Comparison of ENCODE assay signal across 1 cellular context in the genomic region with DNA sequence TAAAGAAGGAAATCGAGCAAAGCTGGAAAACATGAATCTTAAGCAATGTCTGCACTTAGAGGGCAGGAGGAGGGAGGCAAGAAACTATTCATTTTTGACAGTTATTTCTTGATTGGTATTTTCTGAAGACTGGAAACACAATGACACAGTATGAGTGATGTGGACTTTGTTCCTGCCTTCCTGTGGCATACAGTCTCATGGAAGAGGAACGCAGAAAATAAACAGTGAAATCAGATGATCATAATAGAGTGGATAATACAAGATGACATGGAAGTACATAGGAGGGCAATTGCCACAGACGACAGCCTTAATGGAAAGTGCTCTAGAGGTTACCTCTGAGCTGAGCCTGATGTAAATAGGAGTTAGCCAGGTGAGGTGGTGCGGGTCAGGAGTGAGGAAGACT.
TF ChIP-seq lines count a peak whose summit lies in the region.

No MANE protein-coding gene starts in this region.

TF ChIP-seq in HepG2, 621 proteins besides CTCF, POLR2A, EP300 and RAD21 (continued from another document and continues in another):
- TF ChIP-seq, protein P1, sequence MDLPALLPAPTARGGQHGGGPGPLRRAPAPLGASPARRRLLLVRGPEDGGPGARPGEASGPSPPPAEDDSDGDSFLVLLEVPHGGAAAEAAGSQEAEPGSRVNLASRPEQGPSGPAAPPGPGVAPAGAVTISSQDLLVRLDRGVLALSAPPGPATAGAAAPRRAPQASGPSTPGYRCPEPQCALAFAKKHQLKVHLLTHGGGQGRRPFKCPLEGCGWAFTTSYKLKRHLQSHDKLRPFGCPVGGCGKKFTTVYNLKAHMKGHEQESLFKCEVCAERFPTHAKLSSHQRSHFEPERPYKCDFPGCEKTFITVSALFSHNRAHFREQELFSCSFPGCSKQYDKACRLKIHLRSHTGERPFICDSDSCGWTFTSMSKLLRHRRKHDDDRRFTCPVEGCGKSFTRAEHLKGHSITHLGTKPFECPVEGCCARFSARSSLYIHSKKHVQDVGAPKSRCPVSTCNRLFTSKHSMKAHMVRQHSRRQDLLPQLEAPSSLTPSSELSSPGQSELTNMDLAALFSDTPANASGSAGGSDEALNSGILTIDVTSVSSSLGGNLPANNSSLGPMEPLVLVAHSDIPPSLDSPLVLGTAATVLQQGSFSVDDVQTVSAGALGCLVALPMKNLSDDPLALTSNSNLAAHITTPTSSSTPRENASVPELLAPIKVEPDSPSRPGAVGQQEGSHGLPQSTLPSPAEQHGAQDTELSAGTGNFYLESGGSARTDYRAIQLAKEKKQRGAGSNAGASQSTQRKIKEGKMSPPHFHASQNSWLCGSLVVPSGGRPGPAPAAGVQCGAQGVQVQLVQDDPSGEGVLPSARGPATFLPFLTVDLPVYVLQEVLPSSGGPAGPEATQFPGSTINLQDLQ (CRISPR knock-in tag; IDR thresholded peaks at IDR 0.05) = no peak
- TF ChIP-seq, protein P2, sequence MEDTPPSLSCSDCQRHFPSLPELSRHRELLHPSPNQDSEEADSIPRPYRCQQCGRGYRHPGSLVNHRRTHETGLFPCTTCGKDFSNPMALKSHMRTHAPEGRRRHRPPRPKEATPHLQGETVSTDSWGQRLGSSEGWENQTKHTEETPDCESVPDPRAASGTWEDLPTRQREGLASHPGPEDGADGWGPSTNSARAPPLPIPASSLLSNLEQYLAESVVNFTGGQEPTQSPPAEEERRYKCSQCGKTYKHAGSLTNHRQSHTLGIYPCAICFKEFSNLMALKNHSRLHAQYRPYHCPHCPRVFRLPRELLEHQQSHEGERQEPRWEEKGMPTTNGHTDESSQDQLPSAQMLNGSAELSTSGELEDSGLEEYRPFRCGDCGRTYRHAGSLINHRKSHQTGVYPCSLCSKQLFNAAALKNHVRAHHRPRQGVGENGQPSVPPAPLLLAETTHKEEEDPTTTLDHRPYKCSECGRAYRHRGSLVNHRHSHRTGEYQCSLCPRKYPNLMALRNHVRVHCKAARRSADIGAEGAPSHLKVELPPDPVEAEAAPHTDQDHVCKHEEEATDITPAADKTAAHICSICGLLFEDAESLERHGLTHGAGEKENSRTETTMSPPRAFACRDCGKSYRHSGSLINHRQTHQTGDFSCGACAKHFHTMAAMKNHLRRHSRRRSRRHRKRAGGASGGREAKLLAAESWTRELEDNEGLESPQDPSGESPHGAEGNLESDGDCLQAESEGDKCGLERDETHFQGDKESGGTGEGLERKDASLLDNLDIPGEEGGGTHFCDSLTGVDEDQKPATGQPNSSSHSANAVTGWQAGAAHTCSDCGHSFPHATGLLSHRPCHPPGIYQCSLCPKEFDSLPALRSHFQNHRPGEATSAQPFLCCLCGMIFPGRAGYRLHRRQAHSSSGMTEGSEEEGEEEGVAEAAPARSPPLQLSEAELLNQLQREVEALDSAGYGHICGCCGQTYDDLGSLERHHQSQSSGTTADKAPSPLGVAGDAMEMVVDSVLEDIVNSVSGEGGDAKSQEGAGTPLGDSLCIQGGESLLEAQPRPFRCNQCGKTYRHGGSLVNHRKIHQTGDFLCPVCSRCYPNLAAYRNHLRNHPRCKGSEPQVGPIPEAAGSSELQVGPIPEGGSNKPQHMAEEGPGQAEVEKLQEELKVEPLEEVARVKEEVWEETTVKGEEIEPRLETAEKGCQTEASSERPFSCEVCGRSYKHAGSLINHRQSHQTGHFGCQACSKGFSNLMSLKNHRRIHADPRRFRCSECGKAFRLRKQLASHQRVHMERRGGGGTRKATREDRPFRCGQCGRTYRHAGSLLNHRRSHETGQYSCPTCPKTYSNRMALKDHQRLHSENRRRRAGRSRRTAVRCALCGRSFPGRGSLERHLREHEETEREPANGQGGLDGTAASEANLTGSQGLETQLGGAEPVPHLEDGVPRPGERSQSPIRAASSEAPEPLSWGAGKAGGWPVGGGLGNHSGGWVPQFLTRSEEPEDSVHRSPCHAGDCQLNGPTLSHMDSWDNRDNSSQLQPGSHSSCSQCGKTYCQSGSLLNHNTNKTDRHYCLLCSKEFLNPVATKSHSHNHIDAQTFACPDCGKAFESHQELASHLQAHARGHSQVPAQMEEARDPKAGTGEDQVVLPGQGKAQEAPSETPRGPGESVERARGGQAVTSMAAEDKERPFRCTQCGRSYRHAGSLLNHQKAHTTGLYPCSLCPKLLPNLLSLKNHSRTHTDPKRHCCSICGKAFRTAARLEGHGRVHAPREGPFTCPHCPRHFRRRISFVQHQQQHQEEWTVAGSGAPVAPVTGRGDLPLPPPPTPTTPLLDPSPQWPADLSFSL (CRISPR knock-in tag; IDR thresholded peaks at IDR 0.05) = no peak
- TF ChIP-seq AHR (CRISPR knock-in tag; IDR thresholded peaks at IDR 0.05) (no peak), ZBTB7B (CRISPR knock-in tag; IDR thresholded peaks at IDR 0.05) (no peak), SYNCRIP (IDR thresholded peaks at IDR 0.05; ENCODE audit: insufficient read depth, low read depth, low read length) (no peak), RARA (CRISPR knock-in tag; IDR thresholded peaks at IDR 0.05) (peak; percentile 79), SPEN (CRISPR knock-in tag; IDR thresholded peaks at IDR 0.05; ENCODE audit: low read depth) (no peak; the same call in 1 of the 2 replicates), SSRP1 (CRISPR knock-in tag; IDR thresholded peaks at IDR 0.05) (no peak), YEATS4 (CRISPR knock-in tag; IDR thresholded peaks at IDR 0.05; ENCODE audit: borderline replicate concordance) (no peak), ZNF607 (CRISPR knock-in tag; IDR thresholded peaks at IDR 0.05; ENCODE audit: borderline replicate concordance) (no peak), ASH2L (IDR thresholded peaks at IDR 0.05; ENCODE audit: insufficient read length, low read depth, low read length) (peak; percentile 93), POLR2G (IDR thresholded peaks at IDR 0.05; ENCODE audit: low read depth, low read length) (0 out of 2 replicates have a peak, but pooled peaks have one; percentile 55), NAIF1 (CRISPR knock-in tag; IDR thresholded peaks at IDR 0.05; ENCODE audit: borderline replicate concordance) (no peak), MIXL1 (CRISPR knock-in tag; IDR thresholded peaks at IDR 0.05) (no peak), ZNF251 (CRISPR knock-in tag; IDR thresholded peaks at IDR 0.05) (no peak), ZNF776 (CRISPR knock-in tag; IDR thresholded peaks at IDR 0.05) (no peak)
- TF ChIP-seq, protein P3, sequence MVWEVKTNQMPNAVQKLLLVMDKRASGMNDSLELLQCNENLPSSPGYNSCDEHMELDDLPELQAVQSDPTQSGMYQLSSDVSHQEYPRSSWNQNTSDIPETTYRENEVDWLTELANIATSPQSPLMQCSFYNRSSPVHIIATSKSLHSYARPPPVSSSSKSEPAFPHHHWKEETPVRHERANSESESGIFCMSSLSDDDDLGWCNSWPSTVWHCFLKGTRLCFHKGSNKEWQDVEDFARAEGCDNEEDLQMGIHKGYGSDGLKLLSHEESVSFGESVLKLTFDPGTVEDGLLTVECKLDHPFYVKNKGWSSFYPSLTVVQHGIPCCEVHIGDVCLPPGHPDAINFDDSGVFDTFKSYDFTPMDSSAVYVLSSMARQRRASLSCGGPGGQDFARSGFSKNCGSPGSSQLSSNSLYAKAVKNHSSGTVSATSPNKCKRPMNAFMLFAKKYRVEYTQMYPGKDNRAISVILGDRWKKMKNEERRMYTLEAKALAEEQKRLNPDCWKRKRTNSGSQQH (CRISPR knock-in tag; IDR thresholded peaks at IDR 0.05; ENCODE audit: low read depth) = no peak
- TF ChIP-seq, protein P4, sequence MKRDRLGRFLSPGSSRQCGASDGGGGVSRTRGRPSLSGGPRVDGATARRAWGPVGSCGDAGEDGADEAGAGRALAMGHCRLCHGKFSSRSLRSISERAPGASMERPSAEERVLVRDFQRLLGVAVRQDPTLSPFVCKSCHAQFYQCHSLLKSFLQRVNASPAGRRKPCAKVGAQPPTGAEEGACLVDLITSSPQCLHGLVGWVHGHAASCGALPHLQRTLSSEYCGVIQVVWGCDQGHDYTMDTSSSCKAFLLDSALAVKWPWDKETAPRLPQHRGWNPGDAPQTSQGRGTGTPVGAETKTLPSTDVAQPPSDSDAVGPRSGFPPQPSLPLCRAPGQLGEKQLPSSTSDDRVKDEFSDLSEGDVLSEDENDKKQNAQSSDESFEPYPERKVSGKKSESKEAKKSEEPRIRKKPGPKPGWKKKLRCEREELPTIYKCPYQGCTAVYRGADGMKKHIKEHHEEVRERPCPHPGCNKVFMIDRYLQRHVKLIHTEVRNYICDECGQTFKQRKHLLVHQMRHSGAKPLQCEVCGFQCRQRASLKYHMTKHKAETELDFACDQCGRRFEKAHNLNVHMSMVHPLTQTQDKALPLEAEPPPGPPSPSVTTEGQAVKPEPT (CRISPR knock-in tag; IDR thresholded peaks at IDR 0.05; ENCODE audit: low read depth) = no peak
- TF ChIP-seq, protein P5, sequence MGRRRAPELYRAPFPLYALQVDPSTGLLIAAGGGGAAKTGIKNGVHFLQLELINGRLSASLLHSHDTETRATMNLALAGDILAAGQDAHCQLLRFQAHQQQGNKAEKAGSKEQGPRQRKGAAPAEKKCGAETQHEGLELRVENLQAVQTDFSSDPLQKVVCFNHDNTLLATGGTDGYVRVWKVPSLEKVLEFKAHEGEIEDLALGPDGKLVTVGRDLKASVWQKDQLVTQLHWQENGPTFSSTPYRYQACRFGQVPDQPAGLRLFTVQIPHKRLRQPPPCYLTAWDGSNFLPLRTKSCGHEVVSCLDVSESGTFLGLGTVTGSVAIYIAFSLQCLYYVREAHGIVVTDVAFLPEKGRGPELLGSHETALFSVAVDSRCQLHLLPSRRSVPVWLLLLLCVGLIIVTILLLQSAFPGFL (CRISPR knock-in tag; IDR thresholded peaks at IDR 0.05) = no peak
- TF ChIP-seq, protein P6, sequence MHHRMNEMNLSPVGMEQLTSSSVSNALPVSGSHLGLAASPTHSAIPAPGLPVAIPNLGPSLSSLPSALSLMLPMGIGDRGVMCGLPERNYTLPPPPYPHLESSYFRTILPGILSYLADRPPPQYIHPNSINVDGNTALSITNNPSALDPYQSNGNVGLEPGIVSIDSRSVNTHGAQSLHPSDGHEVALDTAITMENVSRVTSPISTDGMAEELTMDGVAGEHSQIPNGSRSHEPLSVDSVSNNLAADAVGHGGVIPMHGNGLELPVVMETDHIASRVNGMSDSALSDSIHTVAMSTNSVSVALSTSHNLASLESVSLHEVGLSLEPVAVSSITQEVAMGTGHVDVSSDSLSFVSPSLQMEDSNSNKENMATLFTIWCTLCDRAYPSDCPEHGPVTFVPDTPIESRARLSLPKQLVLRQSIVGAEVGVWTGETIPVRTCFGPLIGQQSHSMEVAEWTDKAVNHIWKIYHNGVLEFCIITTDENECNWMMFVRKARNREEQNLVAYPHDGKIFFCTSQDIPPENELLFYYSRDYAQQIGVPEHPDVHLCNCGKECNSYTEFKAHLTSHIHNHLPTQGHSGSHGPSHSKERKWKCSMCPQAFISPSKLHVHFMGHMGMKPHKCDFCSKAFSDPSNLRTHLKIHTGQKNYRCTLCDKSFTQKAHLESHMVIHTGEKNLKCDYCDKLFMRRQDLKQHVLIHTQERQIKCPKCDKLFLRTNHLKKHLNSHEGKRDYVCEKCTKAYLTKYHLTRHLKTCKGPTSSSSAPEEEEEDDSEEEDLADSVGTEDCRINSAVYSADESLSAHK (CRISPR knock-in tag; IDR thresholded peaks at IDR 0.05; ENCODE audit: borderline replicate concordance) = peak; percentile 75; the same call in 1 of the 2 replicates
- TF ChIP-seq, protein P7, sequence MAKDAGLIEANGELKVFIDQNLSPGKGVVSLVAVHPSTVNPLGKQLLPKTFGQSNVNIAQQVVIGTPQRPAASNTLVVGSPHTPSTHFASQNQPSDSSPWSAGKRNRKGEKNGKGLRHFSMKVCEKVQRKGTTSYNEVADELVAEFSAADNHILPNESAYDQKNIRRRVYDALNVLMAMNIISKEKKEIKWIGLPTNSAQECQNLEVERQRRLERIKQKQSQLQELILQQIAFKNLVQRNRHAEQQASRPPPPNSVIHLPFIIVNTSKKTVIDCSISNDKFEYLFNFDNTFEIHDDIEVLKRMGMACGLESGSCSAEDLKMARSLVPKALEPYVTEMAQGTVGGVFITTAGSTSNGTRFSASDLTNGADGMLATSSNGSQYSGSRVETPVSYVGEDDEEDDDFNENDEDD (CRISPR knock-in tag; IDR thresholded peaks at IDR 0.05; ENCODE audit: borderline replicate concordance) = no peak
- TF ChIP-seq, protein P8, sequence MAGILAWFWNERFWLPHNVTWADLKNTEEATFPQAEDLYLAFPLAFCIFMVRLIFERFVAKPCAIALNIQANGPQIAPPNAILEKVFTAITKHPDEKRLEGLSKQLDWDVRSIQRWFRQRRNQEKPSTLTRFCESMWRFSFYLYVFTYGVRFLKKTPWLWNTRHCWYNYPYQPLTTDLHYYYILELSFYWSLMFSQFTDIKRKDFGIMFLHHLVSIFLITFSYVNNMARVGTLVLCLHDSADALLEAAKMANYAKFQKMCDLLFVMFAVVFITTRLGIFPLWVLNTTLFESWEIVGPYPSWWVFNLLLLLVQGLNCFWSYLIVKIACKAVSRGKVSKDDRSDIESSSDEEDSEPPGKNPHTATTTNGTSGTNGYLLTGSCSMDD (CRISPR knock-in tag; IDR thresholded peaks at IDR 0.05) = no peak
- TF ChIP-seq, protein P9, sequence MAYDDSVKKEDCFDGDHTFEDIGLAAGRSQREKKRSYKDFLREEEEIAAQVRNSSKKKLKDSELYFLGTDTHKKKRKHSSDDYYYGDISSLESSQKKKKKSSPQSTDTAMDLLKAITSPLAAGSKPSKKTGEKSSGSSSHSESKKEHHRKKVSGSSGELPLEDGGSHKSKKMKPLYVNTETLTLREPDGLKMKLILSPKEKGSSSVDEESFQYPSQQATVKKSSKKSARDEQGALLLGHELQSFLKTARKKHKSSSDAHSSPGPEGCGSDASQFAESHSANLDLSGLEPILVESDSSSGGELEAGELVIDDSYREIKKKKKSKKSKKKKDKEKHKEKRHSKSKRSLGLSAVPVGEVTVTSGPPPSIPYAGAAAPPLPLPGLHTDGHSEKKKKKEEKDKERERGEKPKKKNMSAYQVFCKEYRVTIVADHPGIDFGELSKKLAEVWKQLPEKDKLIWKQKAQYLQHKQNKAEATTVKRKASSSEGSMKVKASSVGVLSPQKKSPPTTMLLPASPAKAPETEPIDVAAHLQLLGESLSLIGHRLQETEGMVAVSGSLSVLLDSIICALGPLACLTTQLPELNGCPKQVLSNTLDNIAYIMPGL (CRISPR knock-in tag; IDR thresholded peaks at IDR 0.05; ENCODE audit: borderline replicate concordance in 1 of 2, low read depth in 1 of 2) = no peak
- TF ChIP-seq, protein P10, sequence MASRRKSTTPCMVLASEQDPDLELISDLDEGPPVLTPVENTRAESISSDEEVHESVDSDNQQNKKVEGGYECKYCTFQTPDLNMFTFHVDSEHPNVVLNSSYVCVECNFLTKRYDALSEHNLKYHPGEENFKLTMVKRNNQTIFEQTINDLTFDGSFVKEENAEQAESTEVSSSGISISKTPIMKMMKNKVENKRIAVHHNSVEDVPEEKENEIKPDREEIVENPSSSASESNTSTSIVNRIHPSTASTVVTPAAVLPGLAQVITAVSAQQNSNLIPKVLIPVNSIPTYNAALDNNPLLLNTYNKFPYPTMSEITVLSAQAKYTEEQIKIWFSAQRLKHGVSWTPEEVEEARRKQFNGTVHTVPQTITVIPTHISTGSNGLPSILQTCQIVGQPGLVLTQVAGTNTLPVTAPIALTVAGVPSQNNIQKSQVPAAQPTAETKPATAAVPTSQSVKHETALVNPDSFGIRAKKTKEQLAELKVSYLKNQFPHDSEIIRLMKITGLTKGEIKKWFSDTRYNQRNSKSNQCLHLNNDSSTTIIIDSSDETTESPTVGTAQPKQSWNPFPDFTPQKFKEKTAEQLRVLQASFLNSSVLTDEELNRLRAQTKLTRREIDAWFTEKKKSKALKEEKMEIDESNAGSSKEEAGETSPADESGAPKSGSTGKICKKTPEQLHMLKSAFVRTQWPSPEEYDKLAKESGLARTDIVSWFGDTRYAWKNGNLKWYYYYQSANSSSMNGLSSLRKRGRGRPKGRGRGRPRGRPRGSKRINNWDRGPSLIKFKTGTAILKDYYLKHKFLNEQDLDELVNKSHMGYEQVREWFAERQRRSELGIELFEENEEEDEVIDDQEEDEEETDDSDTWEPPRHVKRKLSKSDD (CRISPR knock-in tag; IDR thresholded peaks at IDR 0.05; ENCODE audit: low read depth) = no peak
